Comparison of ENCODE assay signal across 8 cellular contexts in the genomic region with DNA sequence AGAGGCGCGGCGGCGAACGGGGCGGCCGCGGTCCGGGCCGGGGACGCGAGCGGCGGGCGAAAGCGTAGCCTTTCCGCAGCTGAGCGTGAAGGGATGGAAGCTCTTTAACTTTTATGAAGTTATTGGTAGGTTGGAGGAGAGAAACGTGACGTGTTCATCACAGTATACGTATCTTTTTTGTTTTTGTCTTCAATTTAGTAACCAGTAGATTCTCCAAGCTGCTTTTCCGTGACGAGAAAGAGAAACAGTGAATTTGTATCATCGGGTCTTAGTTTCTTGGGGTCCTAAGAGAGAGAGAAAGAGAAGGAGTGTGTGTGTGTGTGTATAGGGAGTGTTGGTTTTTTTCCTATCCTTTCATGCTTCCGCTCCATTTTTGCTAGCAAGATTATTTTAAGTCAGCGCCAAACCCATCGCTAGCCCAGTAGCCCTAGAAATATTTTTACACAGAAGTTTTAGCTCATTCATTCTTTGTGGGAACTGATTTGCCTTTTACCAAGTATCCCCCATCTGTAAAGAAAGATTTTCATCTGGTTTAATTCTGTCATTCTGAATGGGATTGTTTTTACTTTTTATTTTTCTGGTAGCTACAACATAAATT. TPM values are rescaled to one million over a fixed set of nuclear protein-coding genes. Genes with fewer than 3 reads are reported as not detected.
DNase-seq lines count a peak whose midpoint lies in the region; ATAC-seq, FAIRE-seq and TF ChIP-seq lines count a peak whose summit lies in the region.

No MANE protein-coding gene starts in this region.

- H3K79me2 ChIP-seq in OCI-LY1 (ENCODE audit: insufficient read depth, low read length) (peaks cover 58% of the 10 kb centered on the region), endothelial cell of umbilical vein (ENCODE audit: control insufficient read depth, insufficient read depth, low read length) (peaks cover 79% of the 10 kb centered on the region), parathyroid adenoma (peaks cover 70% of the 10 kb centered on the region)

- H3K9ac ChIP-seq in ES-I3 (ENCODE audit: low read depth, low read length) (peak overlapping the region; percentile 100), OCI-LY1 (ENCODE audit: low read length) (peak overlapping the region; percentile 85), endothelial cell of umbilical vein (replicated peaks; ENCODE audit: extremely low read depth, insufficient read depth, low read length) (peak overlapping the region; percentile 94), parathyroid adenoma (no peak overlapping the region)

- no peak for ATAC-seq in HG02610 (IDR thresholded peaks at IDR 0.05; ENCODE audit: unreplicated experiment)
- ATAC-seq in GM18519 (IDR thresholded peaks at IDR 0.05; ENCODE audit: low FRiP score, unreplicated experiment) = no peak

- TSS peak; percentile 45 for BruUV-seq in endothelial cell of umbilical vein (replicated peaks; lab: Mats Ljungman, UMichigan)

- peak; percentile 49 for FAIRE-seq in endothelial cell of umbilical vein (lab: Jason Lieb, UNC)

- DNase-seq in endothelial cell of umbilical vein (ENCODE audit: low read depth, low spot score) (peak; percentile 26), activated gamma-delta T cell treated with Interleukin-2 at 50 U/mL for 16 hours (no peak), putamen (ENCODE audit: low spot score) (no peak)

- H4K20me1 ChIP-seq in OCI-LY1 (ENCODE audit: insufficient read depth, low read length) (no peaks in the 10 kb centered on the region), endothelial cell of umbilical vein (replicated peaks; ENCODE audit: control insufficient read depth, extremely low read depth, insufficient read depth, low read length) (peaks cover 2% of the 10 kb centered on the region)

- H3K9me1 ChIP-seq in endothelial cell of umbilical vein (replicated peaks; ENCODE audit: control insufficient read depth, extremely low read depth, insufficient read depth, low read length) = no peaks in the 10 kb centered on the region

- peak overlapping the region; percentile 65 for H3K4me2 ChIP-seq in OCI-LY1 (ENCODE audit: low read length)
- peak overlapping the region; percentile 79 for H3K4me2 ChIP-seq in endothelial cell of umbilical vein (ENCODE audit: insufficient read depth, low read length)
- peak overlapping the region; percentile 68 for H3K4me2 ChIP-seq in parathyroid adenoma (ENCODE audit: low read length)

- dilution Hi-C loops in endothelial cell of umbilical vein (cut with MboI; ENCODE audit: extremely low pct_ligation_motif_present, low sequenced_read_pairs) = no loop called here

- H2AFZ ChIP-seq in OCI-LY1 (ENCODE audit: low read length) (no peak overlapping the region), endothelial cell of umbilical vein (ENCODE audit: low read depth, low read length) (peak overlapping the region; percentile 96), parathyroid adenoma (no peak overlapping the region)

- H3K4me1 ChIP-seq in ES-I3 (ENCODE audit: insufficient read depth, low read length) (peaks cover 10% of the 10 kb centered on the region), OCI-LY1 (ENCODE audit: insufficient read depth, low read length, severe bottlenecking) (peaks cover 23% of the 10 kb centered on the region), endothelial cell of umbilical vein (ENCODE audit: control insufficient read depth, extremely low read depth, insufficient read depth, low read length) (peaks cover 12% of the 10 kb centered on the region), parathyroid adenoma (peaks cover 17% of the 10 kb centered on the region)

- H3K27ac ChIP-seq in OCI-LY1 (ENCODE audit: low read depth, low read length, poor library complexity, severe bottlenecking) = no peak overlapping the region
- no peak overlapping the region for H3K27ac ChIP-seq in endothelial cell of umbilical vein (ENCODE audit: insufficient read depth, low read depth, low read length)
- H3K27ac ChIP-seq in parathyroid adenoma = no peak overlapping the region

- H3K9me3 ChIP-seq in ES-I3 (ENCODE audit: control insufficient read depth, insufficient read depth, low read length) (0 out of 2 replicates have a peak, but pooled peaks cover 5% of the 10 kb centered on the region), OCI-LY1 (ENCODE audit: low read length) (peaks cover 15% of the 10 kb centered on the region), endothelial cell of umbilical vein (replicated peaks; ENCODE audit: control insufficient read depth, insufficient read depth, low read length) (no peaks in the 10 kb centered on the region), parathyroid adenoma (ENCODE audit: control insufficient read depth, low read length) (no peaks in the 10 kb centered on the region)

- H3K27me3 ChIP-seq in OCI-LY1 (ENCODE audit: insufficient read depth, low read length) (no peaks in the 10 kb centered on the region), endothelial cell of umbilical vein (ENCODE audit: control insufficient read depth in 2 of 2, insufficient read depth in 2 of 2, low read length in 2 of 2) (no peaks in the 10 kb centered on the region), parathyroid adenoma (ENCODE audit: control insufficient read depth, insufficient read depth, low read length) (no peaks in the 10 kb centered on the region)

- no peak for TF ChIP-seq CTCF in OCI-LY1 (IDR thresholded peaks at IDR 0.05; ENCODE audit: low read length)
- TF ChIP-seq CTCF in endothelial cell of umbilical vein (IDR thresholded peaks at IDR 0.05; ENCODE audit: extremely low read depth in 1 of 2, insufficient read depth in 1 of 2, low read depth in 1 of 2, low read length in 2 of 2) = no peak
- no peak for TF ChIP-seq CTCF in parathyroid adenoma (IDR thresholded peaks at IDR 0.05)

- intact Hi-C loops in endothelial cell of umbilical vein (cut with micrococcal nuclease) = loop anchor here (5.0 kb wide), 1 partner anchor 641 kb away; a partner anchor contains a TSS

- no peak for TF ChIP-seq POLR2A in endothelial cell of umbilical vein (IDR thresholded peaks at IDR 0.05; ENCODE audit: low read depth, low read length)

- CTCF ChIA-PET in endothelial cell of umbilical vein (lab: Charles Lee) = interaction anchor here (1.1 to 1.4 kb wide), 5 partner anchors 22 to 279 kb away, joined by 3 to 5 read pairs (median 4); a partner anchor contains a TSS

- no peaks in the 10 kb centered on the region for H3F3A ChIP-seq in OCI-LY1 (ENCODE audit: insufficient read depth, low read length)

- H3K36me3 ChIP-seq in ES-I3 (ENCODE audit: insufficient read depth, low read length) (no peaks in the 10 kb centered on the region; the same call in 1 of the 2 replicates), OCI-LY1 (ENCODE audit: insufficient read depth, low read length) (peaks cover 34% of the 10 kb centered on the region), endothelial cell of umbilical vein (ENCODE audit: control insufficient read depth in 2 of 2, extremely low read depth in 1 of 2, insufficient read depth in 2 of 2, low read length in 2 of 2) (peaks cover 2 to 14% of the 10 kb centered on the region in 2 experiments), parathyroid adenoma (ENCODE audit: control insufficient read depth, insufficient read depth, low read length) (no peaks in the 10 kb centered on the region)

- H3K4me3 ChIP-seq in OCI-LY1 (ENCODE audit: low read depth, low read length, poor library complexity, severe bottlenecking) (peak overlapping the region; percentile 72), endothelial cell of umbilical vein (replicated peaks in 1 of 3; ENCODE audit: insufficient read depth in 1 of 3, low read depth in 1 of 3, low read length in 3 of 3) (peak overlapping the region; percentile 64 to 99 (median 95)), parathyroid adenoma (ENCODE audit: low read depth, low read length) (peak overlapping the region; percentile 86)

- POLR2A ChIA-PET in endothelial cell of umbilical vein (lab: Charles Lee) = no interaction called here

- no peaks in the 10 kb centered on the region for H3K9me2 ChIP-seq in OCI-LY1 (ENCODE audit: low read depth, low read length)

TF ChIP-seq in endothelial cell of umbilical vein, 7 proteins besides CTCF, POLR2A, EP300 and RAD21 (continues in another document):
- no peak for TF ChIP-seq FOS (IDR thresholded peaks at IDR 0.05; ENCODE audit: borderline replicate concordance, insufficient read depth, low read length)
- TF ChIP-seq GATA2 (IDR thresholded peaks at IDR 0.05; ENCODE audit: insufficient read depth, insufficient read length, low read depth, low read length) = no peak
- TF ChIP-seq EZH2 (IDR thresholded peaks at IDR 0.05; ENCODE audit: borderline replicate concordance, low read depth, low read length, severe bottlenecking) = no peak
- no peak for TF ChIP-seq POLR2AphosphoS5 (IDR thresholded peaks at IDR 0.05; ENCODE audit: insufficient read depth, low read depth, low read length)
- no peak for TF ChIP-seq MYC (IDR thresholded peaks at IDR 0.05; ENCODE audit: low read depth, low read length)

RNA-seq across cellular contexts. Expression of a gene that starts 0.7 kb away (rescaled TPM):
- total RNA-seq in endothelial cell of umbilical vein = 83.6 and 85.6 TPM in 2 replicates
- polyA plus RNA-seq in endothelial cell of umbilical vein = 113 and 142 TPM in 2 replicates
- polyA plus RNA-seq in endothelial cell of umbilical vein (2011; cell fraction: cytosol; rRNA removed) = 91.3 and 94.0 TPM in 2 replicates
- polyA plus RNA-seq in endothelial cell of umbilical vein (2011; cell fraction: nucleus; rRNA removed) = 287 and 314 TPM in 2 replicates
- 77.3 and 139 TPM in 2 replicates for polyA plus RNA-seq in endothelial cell of umbilical vein (2012)
- 124 and 157 TPM in 2 replicates for polyA minus RNA-seq in endothelial cell of umbilical vein
- 36.5 TPM for polyA minus RNA-seq in endothelial cell of umbilical vein (2011; cell fraction: cytosol; rRNA and poly(A)+ RNA removed)
- 85.8 and 105 TPM in 2 replicates for polyA minus RNA-seq in endothelial cell of umbilical vein (2011; cell fraction: nucleus; rRNA and poly(A)+ RNA removed)

RNA-seq across cellular contexts. Expression of a gene that starts 1.2 kb away (rescaled TPM):
- total RNA-seq in endothelial cell of umbilical vein = 47.4 and 49.0 TPM in 2 replicates
- polyA plus RNA-seq in endothelial cell of umbilical vein = 45.4 and 51.2 TPM in 2 replicates
- 51.7 and 53.1 TPM in 2 replicates for polyA plus RNA-seq in endothelial cell of umbilical vein (2011; cell fraction: cytosol; rRNA removed)
- 19.6 and 25.8 TPM in 2 replicates for polyA plus RNA-seq in endothelial cell of umbilical vein (2011; cell fraction: nucleus; rRNA removed)
- 51.4 and 55.2 TPM in 2 replicates for polyA plus RNA-seq in endothelial cell of umbilical vein (2012)
- polyA minus RNA-seq in endothelial cell of umbilical vein = 21.9 and 26.8 TPM in 2 replicates
- 28.1 TPM for polyA minus RNA-seq in endothelial cell of umbilical vein (2011; cell fraction: cytosol; rRNA and poly(A)+ RNA removed)
- 7.9 and 13.3 TPM in 2 replicates for polyA minus RNA-seq in endothelial cell of umbilical vein (2011; cell fraction: nucleus; rRNA and poly(A)+ RNA removed)

RNA-seq across cellular contexts. Expression of a gene that starts 48.5 kb away (rescaled TPM):
- total RNA-seq in endothelial cell of umbilical vein = 91.9 and 104 TPM in 2 replicates
- polyA plus RNA-seq in endothelial cell of umbilical vein = 61.6 and 67.0 TPM in 2 replicates
- polyA plus RNA-seq in endothelial cell of umbilical vein (2011; cell fraction: cytosol; rRNA removed) = 76.1 and 84.6 TPM in 2 replicates
- 47.0 and 54.2 TPM in 2 replicates for polyA plus RNA-seq in endothelial cell of umbilical vein (2011; cell fraction: nucleus; rRNA removed)
- polyA plus RNA-seq in endothelial cell of umbilical vein (2012) = 45.6 and 65.1 TPM in 2 replicates
- polyA minus RNA-seq in endothelial cell of umbilical vein = 15.9 and 28.6 TPM in 2 replicates
- polyA minus RNA-seq in endothelial cell of umbilical vein (2011; cell fraction: cytosol; rRNA and poly(A)+ RNA removed) = 29.3 TPM
- 16.8 and 17.0 TPM in 2 replicates for polyA minus RNA-seq in endothelial cell of umbilical vein (2011; cell fraction: nucleus; rRNA and poly(A)+ RNA removed)
